Comparison of ENCODE assay signal across 1 cellular context in the genomic region with DNA sequence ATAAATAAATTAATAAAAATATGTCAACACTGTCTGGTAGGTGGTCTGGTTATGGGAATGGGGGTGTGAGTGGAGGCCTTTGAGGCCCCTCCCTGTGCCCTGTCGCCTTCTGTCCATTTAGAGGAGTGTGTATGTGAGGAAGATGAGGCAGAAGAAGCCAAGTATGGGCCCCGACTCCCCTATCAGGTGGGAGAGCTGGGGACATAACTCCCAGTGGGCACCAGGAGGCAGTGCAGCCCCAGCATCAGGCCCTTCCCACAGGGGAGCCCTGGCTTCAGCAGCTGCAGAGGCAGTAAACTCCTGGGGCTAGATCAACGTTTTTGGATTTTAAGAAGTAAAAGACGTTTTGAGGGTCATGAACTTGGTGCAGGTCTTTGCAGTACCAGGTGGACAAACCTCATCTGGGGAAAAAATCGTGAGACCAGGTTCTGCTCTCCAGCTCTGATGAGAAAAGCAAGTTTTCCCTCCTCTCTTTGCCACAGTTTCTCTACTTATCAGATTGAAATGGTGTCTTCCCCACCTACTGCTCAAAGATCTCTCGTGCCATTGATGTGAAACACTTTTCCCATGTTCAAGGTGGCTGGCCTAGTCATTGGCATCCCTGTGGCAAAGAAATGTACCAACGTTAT.
A peak's percentile ranks its signal among the peaks of the same experiment; 100 is the strongest.
TF ChIP-seq lines count a peak whose summit lies in the region.

No MANE protein-coding gene starts in this region.

TF ChIP-seq in IMR-90, 13 proteins besides CTCF, POLR2A, EP300 and RAD21:
- TF ChIP-seq, protein P1, sequence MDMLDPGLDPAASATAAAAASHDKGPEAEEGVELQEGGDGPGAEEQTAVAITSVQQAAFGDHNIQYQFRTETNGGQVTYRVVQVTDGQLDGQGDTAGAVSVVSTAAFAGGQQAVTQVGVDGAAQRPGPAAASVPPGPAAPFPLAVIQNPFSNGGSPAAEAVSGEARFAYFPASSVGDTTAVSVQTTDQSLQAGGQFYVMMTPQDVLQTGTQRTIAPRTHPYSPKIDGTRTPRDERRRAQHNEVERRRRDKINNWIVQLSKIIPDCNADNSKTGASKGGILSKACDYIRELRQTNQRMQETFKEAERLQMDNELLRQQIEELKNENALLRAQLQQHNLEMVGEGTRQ (IDR thresholded peaks at IDR 0.05; ENCODE audit: low read depth, low read length), result no peak
- TF ChIP-seq MAZ (IDR thresholded peaks at IDR 0.05; ENCODE audit: borderline replicate concordance, low read depth, low read length), result peak; percentile 29; the same call in 1 of the 2 replicates
- TF ChIP-seq CHD1 (IDR thresholded peaks at IDR 0.05; ENCODE audit: low read depth, low read length), result no peak
- no peak for TF ChIP-seq NFE2L2 (IDR thresholded peaks at IDR 0.05; ENCODE audit: low read depth, low read length)
- TF ChIP-seq SMC3 (IDR thresholded peaks at IDR 0.05; ENCODE audit: low read depth, low read length), result peak; percentile 100
